In genomic region chr20:29314294-29314693, GRCh38 we compare ENCODE assay signal across 24 cellular contexts.
"Had no signal": no experiment of that assay in that cellular context is flagged by ENCODE, and none has a peak within 500 bp of the region (broad histone marks: within the 10 kb centered on the region; RNA-seq: fewer than 3 reads in every experiment).

No MANE protein-coding gene starts in this region.

- DNase-seq: colonic mucosa; cortex of kidney; dermis blood vessel endothelial cell; dorsolateral prefrontal cortex; effector CD4-positive, alpha-beta T cell; effector CD8-positive, alpha-beta T cell; effector memory CD4-positive, alpha-beta T cell; effector memory CD8-positive, alpha-beta T cell; endodermal cell; erythroblast; esophagus squamous epithelium; foreskin fibroblast; foreskin keratinocyte; foreskin melanocyte; gastrocnemius medialis; glutamatergic neuron; head of caudate nucleus; heart right ventricle had no signal

- H3K4me3 Mint-ChIP-seq: dendritic cell treated with granulocyte-macrophage colony-stimulating factor and Interleukin-4, amounts not matched to agents 40 ng/mL and 50 ng/mL, for 4 days; effector memory CD8-positive, alpha-beta T cell; endodermal cell had no signal

- ATAC-seq: effector memory CD8-positive, alpha-beta T cell; esophagus mucosa; foreskin keratinocyte; gastrocnemius medialis; gastroesophageal sphincter; heart left ventricle; heart right ventricle had no signal

- H3K27me3 ChIP-seq: colonic mucosa, foreskin keratinocyte, gastrocnemius medialis, heart left ventricle had no signal

- H3K9me3 ChIP-seq: colonic mucosa, gastrocnemius medialis had no signal

- H3K27ac Mint-ChIP-seq: dendritic cell treated with granulocyte-macrophage colony-stimulating factor and Interleukin-4, amounts not matched to agents 40 ng/mL and 50 ng/mL, for 4 days; effector memory CD8-positive, alpha-beta T cell; endodermal cell had no signal

- H3K36me3 ChIP-seq: colonic mucosa, esophagus squamous epithelium, gastrocnemius medialis, gastroesophageal sphincter, heart left ventricle, heart right ventricle had no signal

- H3K4me1 Mint-ChIP-seq: endodermal cell had no signal

- H3K4me1 ChIP-seq: colonic mucosa, esophagus squamous epithelium, foreskin keratinocyte, gastrocnemius medialis, gastroesophageal sphincter, heart left ventricle, heart right ventricle had no signal

- H3K4me3 ChIP-seq: colonic mucosa, coronary artery, dorsolateral prefrontal cortex, esophagus squamous epithelium, gastrocnemius medialis, gastroesophageal sphincter, heart left ventricle, heart right ventricle had no signal

- H3K27ac ChIP-seq: colonic mucosa, coronary artery, dorsolateral prefrontal cortex, epithelial cell of prostate, esophagus squamous epithelium, foreskin keratinocyte, gastrocnemius medialis, gastroesophageal sphincter, heart left ventricle, heart right ventricle had no signal
